ENCODE assay signal across 14 cellular contexts in the genomic region with DNA sequence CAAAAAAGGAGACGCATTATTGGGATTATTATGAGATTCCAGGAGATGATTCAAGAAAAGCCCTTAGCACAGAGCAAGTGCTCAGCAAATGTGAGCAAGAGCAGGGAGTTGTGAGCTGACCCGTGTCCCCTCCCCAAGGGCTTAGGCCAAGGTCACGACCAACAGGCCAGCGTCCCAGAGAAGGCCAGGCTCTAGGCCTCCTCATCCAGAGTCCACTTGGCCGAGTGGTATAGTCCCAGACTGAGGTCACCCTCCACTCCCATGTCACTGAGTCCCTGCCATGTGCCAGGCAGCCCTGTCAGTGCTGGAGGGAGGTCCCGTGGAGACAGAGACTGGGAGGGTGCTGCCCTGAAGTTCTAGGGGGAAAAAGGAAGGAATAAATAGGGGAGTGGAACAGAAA. TPM values are rescaled to one million over a fixed set of nuclear protein-coding genes. Genes with fewer than 3 reads are reported as not detected.
A peak's percentile ranks its signal among the peaks of the same experiment; 100 is the strongest.
DNase-seq lines count a peak whose midpoint lies in the region; ATAC-seq lines count a peak whose summit lies in the region.
"Had no signal": no experiment of that assay in that cellular context is flagged by ENCODE, and none has a peak within 500 bp of the region (broad histone marks: within the 10 kb centered on the region; RNA-seq: fewer than 3 reads in every experiment).

No MANE protein-coding gene starts in this region.

- no peaks in the 10 kb centered on the region for H3K36me3 ChIP-seq in skeletal muscle tissue (ENCODE audit: control insufficient read depth in 3 of 3, insufficient read depth in 3 of 3, low read length in 3 of 3)
- H3K36me3 ChIP-seq: colonic mucosa had no signal

- peak overlapping the region; percentile 84 for H3K27ac Mint-ChIP-seq in activated T-helper 17 cell treated with anti-CD3 and anti-CD28 coated beads, Interleukin-2, amount 50 U/mL, for 72 hours

- no peak for ATAC-seq in activated T-cell treated with anti-CD3 and anti-CD28 coated beads, Interleukin-2, amount 50 U/mL, for 4 hours
- no peak for ATAC-seq in activated T-helper 17 cell treated with anti-CD3 and anti-CD28 coated beads, Interleukin-2, amount 50 U/mL, for 72 hours (replicated peaks)
- peak; percentile 44 for ATAC-seq in left lobe of liver
- no peak for ATAC-seq in GM21528 (IDR thresholded peaks at IDR 0.05; ENCODE audit: low FRiP score, unreplicated experiment)

- H3K27ac ChIP-seq in skeletal muscle tissue (ENCODE audit: low read depth, low read length): peak overlapping the region; percentile 78
- H3K27ac ChIP-seq: colonic mucosa had no signal

- peaks cover 4% of the 10 kb centered on the region for H3K27me3 Mint-ChIP-seq in activated T-cell treated with anti-CD3 and anti-CD28 coated beads, Interleukin-2, amount 50 U/mL, for 4 hours (ENCODE audit: low read depth)
- peaks cover 2% of the 10 kb centered on the region for H3K27me3 Mint-ChIP-seq in activated T-helper 17 cell treated with anti-CD3 and anti-CD28 coated beads, Interleukin-2, amount 50 U/mL, for 72 hours

- no peaks in the 10 kb centered on the region for H3K9me3 ChIP-seq in skeletal muscle tissue (ENCODE audit: control insufficient read depth in 3 of 3, low read length in 3 of 3)
- H3K9me3 ChIP-seq: colonic mucosa had no signal

- H3K4me1 Mint-ChIP-seq in activated T-cell treated with anti-CD3 and anti-CD28 coated beads, Interleukin-2, amount 50 U/mL, for 4 hours (ENCODE audit: low read depth): peaks cover 9% of the 10 kb centered on the region
- H3K4me1 Mint-ChIP-seq in activated T-helper 17 cell treated with anti-CD3 and anti-CD28 coated beads, Interleukin-2, amount 50 U/mL, for 72 hours: peaks cover 10% of the 10 kb centered on the region

- no peaks in the 10 kb centered on the region for H3K36me3 Mint-ChIP-seq in activated T-cell treated with anti-CD3 and anti-CD28 coated beads, Interleukin-2, amount 50 U/mL, for 4 hours (ENCODE audit: insufficient read depth)
- H3K36me3 Mint-ChIP-seq in activated T-helper 17 cell treated with anti-CD3 and anti-CD28 coated beads, Interleukin-2, amount 50 U/mL, for 72 hours (ENCODE audit: low read depth): no peaks in the 10 kb centered on the region

- H3K4me3 ChIP-seq in skeletal muscle tissue (ENCODE audit: low read length in 3 of 3): peak overlapping the region; percentile 70 to 76 (median 75)

- no peaks in the 10 kb centered on the region for H3K9me3 Mint-ChIP-seq in activated T-cell treated with anti-CD3 and anti-CD28 coated beads, Interleukin-2, amount 50 U/mL, for 4 hours
- H3K9me3 Mint-ChIP-seq in activated T-helper 17 cell treated with anti-CD3 and anti-CD28 coated beads, Interleukin-2, amount 50 U/mL, for 72 hours: no peaks in the 10 kb centered on the region

- H3K9ac ChIP-seq in skeletal muscle tissue (ENCODE audit: low read depth in 1 of 3, low read length in 3 of 3): peak overlapping the region; percentile 19 to 87 (median 83)

- H3K4me1 ChIP-seq in skeletal muscle tissue (ENCODE audit: control insufficient read depth in 3 of 3, insufficient read depth in 3 of 3, low read length in 3 of 3): peaks cover 12 to 17% (median 14%) of the 10 kb centered on the region in 3 donors

- H3K4me3 Mint-ChIP-seq in activated T-cell treated with anti-CD3 and anti-CD28 coated beads, Interleukin-2, amount 50 U/mL, for 4 hours: peak overlapping the region; percentile 70
- peak overlapping the region; percentile 88 for H3K4me3 Mint-ChIP-seq in activated T-helper 17 cell treated with anti-CD3 and anti-CD28 coated beads, Interleukin-2, amount 50 U/mL, for 72 hours

- DNase-seq in activated T-cell treated with anti-CD3 and anti-CD28 coated beads, Interleukin-2, amount 50 U/mL, for 4 hours: no peak
- no peak for DNase-seq in activated T-cell treated with anti-CD3 and anti-CD28 coated beads, Interleukin-2, amount 50 U/mL, for 1 hour
- DNase-seq in left lobe of liver (ENCODE audit: low spot score) (peak; percentile 87), amniotic stem cell (lab: John Stamatoyannopoulos, UW) (no peak)
- DNase-seq in stimulated activated CD4-positive, alpha-beta T cell treated with anti-CD3 and anti-CD28 coated beads, Interleukin-2, amount 100 ng/mL, for 48 hours: no peak
- DNase-seq: DND-41, KBM-7, OCI-M1, T1000, trophoblast cell had no signal

- H3K27me3 ChIP-seq in skeletal muscle tissue (ENCODE audit: control insufficient read depth in 3 of 3, insufficient read depth in 3 of 3, low read length in 3 of 3): no peaks in the 10 kb centered on the region
- H3K27me3 ChIP-seq: colonic mucosa had no signal

RNA-seq across cellular contexts. Expression of gene TPRA1, which starts 44.0 kb away (rescaled TPM):
- total RNA-seq in activated T-cell treated with anti-CD3 and anti-CD28 coated beads, Interleukin-2, amount 50 U/mL, for 4 hours: 10 to 100 TPM; 37.8 to 39.2 (median 38.9) TPM
- total RNA-seq in activated T-helper 17 cell treated with anti-CD3 and anti-CD28 coated beads, Interleukin-2, amount 50 U/mL, for 72 hours: 10 to 100 TPM; 23.1 to 32.5 TPM
- total RNA-seq in left lobe of liver (25.1 TPM), skeletal muscle tissue (15.1 TPM)

RNA-seq across cellular contexts. Expression of gene MCM2, which starts 51.7 kb away (rescaled TPM):
- 100 to 1,000 TPM; 284 to 362 (median 320) TPM for total RNA-seq in activated T-cell treated with anti-CD3 and anti-CD28 coated beads, Interleukin-2, amount 50 U/mL, for 4 hours
- 100 to 1,000 TPM; 143 to 221 TPM for total RNA-seq in activated T-helper 17 cell treated with anti-CD3 and anti-CD28 coated beads, Interleukin-2, amount 50 U/mL, for 72 hours
- total RNA-seq in left lobe of liver (1.4 TPM), skeletal muscle tissue (30.3 TPM)

Comparison
In these comparisons a context has a peak if more than half of its experiments do, and no peak if none do; other contexts are left out.
1. RNA of gene MCM2, which starts 51.7 kb away (total RNA-seq): 284 to 362 TPM in activated T-cell treated with anti-CD3 and anti-CD28 coated beads, Interleukin-2, amount 50 U/mL, for 4 hours, 143 to 221 TPM in activated T-helper 17 cell treated with anti-CD3 and anti-CD28 coated beads, Interleukin-2, amount 50 U/mL, for 72 hours and 30.3 TPM in skeletal muscle tissue (single experiment); 1.4 TPM in left lobe of liver (single experiment); every median in the first group is over 10 times any median in the second.